In the genomic region with DNA sequence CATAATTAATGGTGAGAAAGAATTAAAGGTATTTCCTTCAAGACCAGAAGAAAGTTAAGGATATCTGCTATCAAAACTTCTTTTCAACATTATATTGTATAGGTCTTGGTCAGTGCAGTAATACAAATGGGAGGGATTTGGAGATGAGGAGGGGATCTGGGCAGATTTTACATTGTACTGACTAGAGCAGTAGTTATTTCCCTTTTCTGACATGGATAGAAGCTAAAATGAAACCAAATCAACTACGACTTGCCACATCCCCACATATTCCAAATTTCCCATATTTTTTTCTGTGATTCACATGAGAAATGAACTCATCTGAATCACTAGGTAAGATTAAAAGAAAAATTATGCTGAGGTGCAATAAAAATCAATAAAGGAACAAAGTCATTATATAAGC, we compare ENCODE assay signal across 7 cellular contexts. TPM values are rescaled to one million over a fixed set of nuclear protein-coding genes. Genes with fewer than 3 reads are reported as not detected.
"Had no signal": no experiment of that assay in that cellular context is flagged by ENCODE, and none has a peak within 500 bp of the region (broad histone marks: within the 10 kb centered on the region; RNA-seq: fewer than 3 reads in every experiment).

No MANE protein-coding gene starts in this region.

RNA-seq across cellular contexts. Expression of a gene that starts 11.6 kb away (rescaled TPM):
- total RNA-seq: activated B cell treated with CpG ODN at 0.5 μM for 24 hours; activated CD8-positive, alpha-beta T cell treated with anti-CD3 and anti-CD28 coated beads for 36 hours; activated T-cell treated with anti-CD3 and anti-CD28 coated beads, Interleukin-2, amount 50 U/mL, for 4 hours; activated T-helper 17 cell treated with anti-CD3 and anti-CD28 coated beads, Interleukin-2, amount 50 U/mL, for 72 hours; fibroblast of villous mesenchyme; T-helper 1 cell treated with Interleukin-12 subunit alpha and Interleukin-12 subunit beta and Interleukin-4 antibody, amounts not matched to agents 30 ng/mL and 1 ng/mL, for 36 hours had no signal
- polyA plus RNA-seq: fibroblast of lung had no signal
